ENCODE assay signal across 32 cellular contexts in the genomic region with DNA sequence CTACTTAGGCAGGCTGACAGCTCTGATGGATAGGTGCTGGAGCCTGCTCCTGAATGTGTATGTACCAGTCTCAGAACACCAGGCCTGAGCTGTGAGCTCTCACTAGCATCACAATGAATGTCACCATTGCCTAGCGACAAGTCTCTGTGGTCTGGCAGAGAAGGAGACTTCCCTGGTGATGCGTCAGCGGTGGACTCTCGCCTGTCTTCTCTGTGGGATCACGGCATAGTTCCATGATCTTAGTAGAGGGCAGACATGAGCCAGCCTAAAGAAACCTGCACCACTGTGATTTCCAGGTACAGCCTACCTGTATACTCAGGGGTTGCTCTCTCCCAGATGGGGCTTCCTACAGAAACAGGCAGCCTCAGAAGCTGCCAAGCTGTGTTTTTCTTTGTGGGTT.
"Had no signal": no experiment of that assay in that cellular context is flagged by ENCODE, and none has a peak within 500 bp of the region (broad histone marks: within the 10 kb centered on the region; RNA-seq: fewer than 3 reads in every experiment).

No MANE protein-coding gene starts in this region.

- H3K9me3 ChIP-seq: adrenal gland, ascending aorta, body of pancreas, breast epithelium had no signal

- H3K27me3 ChIP-seq: adrenal gland, ascending aorta, body of pancreas, brain microvascular endothelial cell, breast epithelium, cardiac muscle cell had no signal

- H3K4me3 ChIP-seq: adrenal gland, ascending aorta, body of pancreas, breast epithelium, cardiac muscle cell had no signal

- ATAC-seq: activated naive CD4-positive, alpha-beta T cell treated with anti-CD3 and anti-CD28 coated beads, Interleukin-2, amount 50 U/mL, for 72 hours; activated naive CD8-positive, alpha-beta T cell treated with anti-CD3 and anti-CD28 coated beads, Interleukin-2, amount 50 U/mL, for 24 hours; activated T-cell treated with anti-CD3 and anti-CD28 coated beads, Interleukin-2, amount 50 U/mL, for 4 hours; activated T-cell treated with anti-CD3 and anti-CD28 coated beads, Interleukin-2, amount 50 U/mL, for 72 hours; activated T-helper 17 cell treated with anti-CD3 and anti-CD28 coated beads, Interleukin-2, amount 50 U/mL, for 72 hours; body of pancreas had no signal

- H3K4me1 ChIP-seq: adrenal gland, ascending aorta, body of pancreas, breast epithelium had no signal

- DNase-seq: activated effector memory CD4-positive, alpha-beta T cell treated with anti-CD3 and anti-CD28 coated beads, Interleukin-2, amount 50 U/mL, for 16 hours; activated effector memory CD4-positive, alpha-beta T cell treated with Interleukin-2 at 50 U/mL for 16 hours; activated gamma-delta T cell; activated gamma-delta T cell treated with Interleukin-2 at 50 U/mL for 16 hours; activated naive CD4-positive, alpha-beta T cell; activated naive CD4-positive, alpha-beta T cell treated with anti-CD3 and anti-CD28 coated beads for 36 hours; activated naive CD4-positive, alpha-beta T cell treated with anti-CD3 and anti-CD28 coated beads, Interleukin-2, amount 10 ng/mL, durations not matched to agents 7 days and 5 days; activated naive CD4-positive, alpha-beta T cell treated with anti-CD3 and anti-CD28 coated beads, Interleukin-2, amount 50 U/mL, for 16 hours; activated naive CD4-positive, alpha-beta T cell treated with Interleukin-2 at 50 U/mL for 16 hours; activated naive CD8-positive, alpha-beta T cell treated with anti-CD3 and anti-CD28 coated beads for 36 hours; activated naive CD8-positive, alpha-beta T cell treated with anti-CD3 and anti-CD28 coated beads, Interleukin-2, amount 10 ng/mL, durations not matched to agents 7 days and 5 days; activated naive CD8-positive, alpha-beta T cell treated with anti-CD3 and anti-CD28 coated beads, Interleukin-2, amount 50 U/mL, for 24 hours; activated T-cell treated with anti-CD3 and anti-CD28 coated beads, Interleukin-2, amount 50 U/mL, for 1 hour; activated T-cell treated with anti-CD3 and anti-CD28 coated beads, Interleukin-2, amount 50 U/mL, for 24 hours; activated T-cell treated with anti-CD3 and anti-CD28 coated beads, Interleukin-2, amount 50 U/mL, for 4 hours; activated T-cell treated with anti-CD3 and anti-CD28 coated beads, Interleukin-2, amount 50 U/mL, for 48 hours; activated T-cell treated with anti-CD3 and anti-CD28 coated beads, Interleukin-2, amount 50 U/mL, for 72 hours; adrenal gland; amniotic stem cell; amygdala; anterior cingulate cortex; aorta; body of pancreas; brain microvascular endothelial cell; caudate nucleus; central memory CD4-positive, alpha-beta T cell; cerebellar nuclear complex had no signal

- H3K36me3 ChIP-seq: adrenal gland, ascending aorta, brain microvascular endothelial cell, breast epithelium, cardiac muscle cell had no signal

- H3K27ac ChIP-seq: adrenal gland, ascending aorta, body of pancreas, brain microvascular endothelial cell, breast epithelium, cardiac muscle cell had no signal
